ENCODE assay signal across 8 cellular contexts in the genomic region with DNA sequence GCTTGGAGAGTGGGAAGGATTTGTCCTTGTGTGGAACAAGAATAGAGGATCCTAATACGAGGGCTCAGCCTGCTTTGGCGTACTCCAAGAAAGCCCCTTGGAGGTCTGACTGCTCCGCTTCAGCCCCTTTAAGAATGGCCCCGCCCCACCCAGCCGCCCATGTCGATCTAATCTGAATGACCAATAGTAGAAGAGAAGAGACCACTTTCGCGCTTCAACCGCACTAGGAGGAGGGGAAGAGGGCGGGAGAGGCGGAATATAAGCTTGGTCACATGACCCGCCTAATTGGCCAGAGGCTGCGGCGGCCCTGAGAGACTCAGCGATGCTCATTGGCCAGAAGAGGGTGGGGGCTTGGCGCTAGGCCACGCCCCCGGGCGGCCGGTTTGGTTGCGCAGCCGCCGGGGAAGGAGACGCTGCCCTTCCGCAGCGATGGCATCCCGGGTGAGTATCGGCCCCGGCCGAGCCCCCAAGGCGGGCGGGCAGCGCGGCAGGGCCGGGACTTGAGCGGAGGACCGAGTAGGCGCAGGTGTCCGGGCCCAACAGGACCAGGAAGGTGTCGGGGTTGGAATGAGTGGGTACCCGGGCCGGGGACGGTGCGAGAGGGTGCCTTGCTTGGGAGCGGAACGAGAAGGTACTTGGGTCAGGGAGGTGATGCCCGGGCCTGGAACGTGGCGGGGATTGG. TPM values are rescaled to one million over a fixed set of nuclear protein-coding genes. Genes with fewer than 3 reads are reported as not detected.
A peak's percentile ranks its signal among the peaks of the same experiment; 100 is the strongest.
DNase-seq lines count a peak whose midpoint lies in the region; ATAC-seq and TF ChIP-seq lines count a peak whose summit lies in the region.

A gene with protein sequence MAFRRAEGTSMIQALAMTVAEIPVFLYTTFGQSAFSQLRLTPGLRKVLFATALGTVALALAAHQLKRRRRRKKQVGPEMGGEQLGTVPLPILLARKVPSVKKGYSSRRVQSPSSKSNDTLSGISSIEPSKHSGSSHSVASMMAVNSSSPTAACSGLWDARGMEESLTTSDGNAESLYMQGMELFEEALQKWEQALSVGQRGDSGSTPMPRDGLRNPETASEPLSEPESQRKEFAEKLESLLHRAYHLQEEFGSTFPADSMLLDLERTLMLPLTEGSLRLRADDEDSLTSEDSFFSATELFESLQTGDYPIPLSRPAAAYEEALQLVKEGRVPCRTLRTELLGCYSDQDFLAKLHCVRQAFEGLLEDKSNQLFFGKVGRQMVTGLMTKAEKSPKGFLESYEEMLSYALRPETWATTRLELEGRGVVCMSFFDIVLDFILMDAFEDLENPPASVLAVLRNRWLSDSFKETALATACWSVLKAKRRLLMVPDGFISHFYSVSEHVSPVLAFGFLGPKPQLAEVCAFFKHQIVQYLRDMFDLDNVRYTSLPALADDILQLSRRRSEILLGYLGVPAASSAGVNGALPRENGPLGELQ (plus strand): TSS at position 386 of the 682 bp plus-strand sequence. CDS start 3,969 bp downstream, outside the sequence.

- DNase-seq in ELF-1 (ENCODE audit: low read depth, low spot score), result peak; percentile 100
- DNase-seq in H7, result peak; percentile 99
- DNase-seq in M059J (ENCODE audit: low read depth), result peak; percentile 100
- DNase-seq in SHP77 (lab: John Stamatoyannopoulos, UW), result peak; percentile 99
- DNase-seq in activated effector memory CD4-positive, alpha-beta T cell treated with anti-CD3 and anti-CD28 coated beads, Interleukin-2, amount 50 U/mL, for 16 hours, result peak; percentile 97
- peak; percentile 99 for DNase-seq in fibroblast of the aortic adventitia (ENCODE audit: low read depth)
- DNase-seq in nephron progenitor cell, result peak; percentile 92
- peak; percentile 93 to 97 for DNase-seq in stimulated activated naive CD8-positive, alpha-beta T cell treated with anti-CD3 and anti-CD28 coated beads, Interleukin-15, amount 100 ng/mL, for 72 hours

- H3K9me3 Mint-ChIP-seq in nephron progenitor cell, result no peaks in the 10 kb centered on the region
- H3K9me3 Mint-ChIP-seq in stimulated activated naive CD8-positive, alpha-beta T cell treated with anti-CD3 and anti-CD28 coated beads, Interleukin-15, amount 100 ng/mL, for 72 hours, result no peaks in the 10 kb centered on the region

- peak within 1 kb of the TSS; percentile 96 for H3K4me3 Mint-ChIP-seq in nephron progenitor cell
- peak within 1 kb of the TSS; percentile 86 to 92 for H3K4me3 Mint-ChIP-seq in stimulated activated naive CD8-positive, alpha-beta T cell treated with anti-CD3 and anti-CD28 coated beads, Interleukin-15, amount 100 ng/mL, for 72 hours

- peaks cover 4% of the 10 kb centered on the region for H3K36me3 Mint-ChIP-seq in nephron progenitor cell (ENCODE audit: low read depth)

- H3K27ac Mint-ChIP-seq in nephron progenitor cell, result peak within 1 kb of the TSS; percentile 70
- H3K27ac Mint-ChIP-seq in stimulated activated naive CD8-positive, alpha-beta T cell treated with anti-CD3 and anti-CD28 coated beads, Interleukin-15, amount 100 ng/mL, for 72 hours, result peak within 1 kb of the TSS; percentile 90 to 93

- H3K36me3 ChIP-seq in H7 (replicated peaks; ENCODE audit: control insufficient read depth, insufficient read depth, low read length), result no peaks in the 10 kb centered on the region; the same call in 1 of the 2 replicates

- peaks cover 27% of the 10 kb centered on the region for H3K4me1 Mint-ChIP-seq in nephron progenitor cell
- H3K4me1 Mint-ChIP-seq in stimulated activated naive CD8-positive, alpha-beta T cell treated with anti-CD3 and anti-CD28 coated beads, Interleukin-15, amount 100 ng/mL, for 72 hours, result peaks cover 37% of the 10 kb centered on the region

- ATAC-seq in stimulated activated naive CD8-positive, alpha-beta T cell treated with anti-CD3 and anti-CD28 coated beads, Interleukin-15, amount 100 ng/mL, for 72 hours, result peak; percentile 98

- H3K27me3 ChIP-seq in H7 (ENCODE audit: control insufficient read depth, insufficient read depth, low read length), result no peaks in the 10 kb centered on the region

- H3K4me3 ChIP-seq in H7 (ENCODE audit: insufficient read depth, low read depth, low read length) (peak within 1 kb of the TSS; percentile 91), fibroblast of the aortic adventitia (ENCODE audit: low read depth, low read length) (peak within 1 kb of the TSS; percentile 96)

- H3K27me3 Mint-ChIP-seq in nephron progenitor cell (ENCODE audit: low read depth, poor library complexity), result peaks cover 14% of the 10 kb centered on the region
- no peaks in the 10 kb centered on the region for H3K27me3 Mint-ChIP-seq in stimulated activated naive CD8-positive, alpha-beta T cell treated with anti-CD3 and anti-CD28 coated beads, Interleukin-15, amount 100 ng/mL, for 72 hours

- TF ChIP-seq CTCF in fibroblast of the aortic adventitia (IDR thresholded peaks at IDR 0.05; ENCODE audit: insufficient read depth, low read length) (no peak), nephron progenitor cell (IDR thresholded peaks at IDR 0.05) (no peak)

RNA-seq across cellular contexts. Expression of the gene that starts here (rescaled TPM):
- total RNA-seq in H7 (2014; rRNA removed; shearing (Covaris generic)), result 26.4 and 33.8 TPM in 2 replicates
- total RNA-seq in M059J (2014; rRNA removed; shearing (Covaris generic)), result 19.5 and 23.3 TPM in 2 replicates
- total RNA-seq in fibroblast of the aortic adventitia (ENCODE audit: low replicate concordance), result 20.6 and 35.5 TPM in 2 replicates

Comparison
In these comparisons a context has a peak if more than half of its experiments do, and no peak if none do; other contexts are left out.
1. Peak in every context shown above with its lines: DNase-seq, ATAC-seq and H3K4me3 ChIP-seq.